1 cellular context compared by ENCODE assay signal in the genomic region with DNA sequence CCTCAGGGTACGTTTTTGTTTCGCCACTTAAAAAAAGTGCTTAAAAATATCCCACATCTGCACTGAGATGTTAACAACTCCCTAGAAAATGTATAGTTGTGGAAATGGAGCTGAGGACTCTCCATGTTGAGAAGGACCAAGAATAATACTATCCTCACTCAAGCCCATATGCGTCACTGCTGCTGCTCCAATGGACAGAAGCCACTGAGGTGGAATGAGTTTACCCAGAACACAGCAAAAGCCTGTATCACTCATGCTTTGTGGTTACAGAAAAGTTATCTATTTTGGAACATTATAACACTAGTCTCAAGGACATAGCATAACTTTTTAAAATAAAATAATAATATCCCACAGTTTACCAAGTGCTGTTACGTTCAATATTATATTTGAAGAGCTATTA.
TF ChIP-seq lines count a peak whose summit lies in the region.

No MANE protein-coding gene starts in this region.

TF ChIP-seq in HCT116, 20 proteins besides CTCF, POLR2A, EP300 and RAD21 (continued from another document):
- TF ChIP-seq, protein P1, sequence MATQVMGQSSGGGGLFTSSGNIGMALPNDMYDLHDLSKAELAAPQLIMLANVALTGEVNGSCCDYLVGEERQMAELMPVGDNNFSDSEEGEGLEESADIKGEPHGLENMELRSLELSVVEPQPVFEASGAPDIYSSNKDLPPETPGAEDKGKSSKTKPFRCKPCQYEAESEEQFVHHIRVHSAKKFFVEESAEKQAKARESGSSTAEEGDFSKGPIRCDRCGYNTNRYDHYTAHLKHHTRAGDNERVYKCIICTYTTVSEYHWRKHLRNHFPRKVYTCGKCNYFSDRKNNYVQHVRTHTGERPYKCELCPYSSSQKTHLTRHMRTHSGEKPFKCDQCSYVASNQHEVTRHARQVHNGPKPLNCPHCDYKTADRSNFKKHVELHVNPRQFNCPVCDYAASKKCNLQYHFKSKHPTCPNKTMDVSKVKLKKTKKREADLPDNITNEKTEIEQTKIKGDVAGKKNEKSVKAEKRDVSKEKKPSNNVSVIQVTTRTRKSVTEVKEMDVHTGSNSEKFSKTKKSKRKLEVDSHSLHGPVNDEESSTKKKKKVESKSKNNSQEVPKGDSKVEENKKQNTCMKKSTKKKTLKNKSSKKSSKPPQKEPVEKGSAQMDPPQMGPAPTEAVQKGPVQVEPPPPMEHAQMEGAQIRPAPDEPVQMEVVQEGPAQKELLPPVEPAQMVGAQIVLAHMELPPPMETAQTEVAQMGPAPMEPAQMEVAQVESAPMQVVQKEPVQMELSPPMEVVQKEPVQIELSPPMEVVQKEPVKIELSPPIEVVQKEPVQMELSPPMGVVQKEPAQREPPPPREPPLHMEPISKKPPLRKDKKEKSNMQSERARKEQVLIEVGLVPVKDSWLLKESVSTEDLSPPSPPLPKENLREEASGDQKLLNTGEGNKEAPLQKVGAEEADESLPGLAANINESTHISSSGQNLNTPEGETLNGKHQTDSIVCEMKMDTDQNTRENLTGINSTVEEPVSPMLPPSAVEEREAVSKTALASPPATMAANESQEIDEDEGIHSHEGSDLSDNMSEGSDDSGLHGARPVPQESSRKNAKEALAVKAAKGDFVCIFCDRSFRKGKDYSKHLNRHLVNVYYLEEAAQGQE (IDR thresholded peaks at IDR 0.05; ENCODE audit: low read depth) = no peak
- TF ChIP-seq ELF1 (IDR thresholded peaks at IDR 0.05; ENCODE audit: borderline replicate concordance, low read depth) (no peak), SIN3A (IDR thresholded peaks at IDR 0.05; ENCODE audit: low read depth) (no peak), FOSL1 (IDR thresholded peaks at IDR 0.05; ENCODE audit: low read depth) (no peak), SRF (IDR thresholded peaks at IDR 0.05; ENCODE audit: low read depth) (no peak), POLR2AphosphoS5 (IDR thresholded peaks at IDR 0.05; ENCODE audit: low read depth, low read length) (no peak), CBX3 (IDR thresholded peaks at IDR 0.05; ENCODE audit: low read depth) (no peak), ZNF274 (IDR thresholded peaks at IDR 0.05; ENCODE audit: low read depth, low read length) (no peak), JUND (IDR thresholded peaks at IDR 0.05) (no peak), YY1 (IDR thresholded peaks at IDR 0.05; ENCODE audit: extremely low read depth, insufficient replicate concordance, low read depth, low read length) (no peak)
- TF ChIP-seq, protein P2, sequence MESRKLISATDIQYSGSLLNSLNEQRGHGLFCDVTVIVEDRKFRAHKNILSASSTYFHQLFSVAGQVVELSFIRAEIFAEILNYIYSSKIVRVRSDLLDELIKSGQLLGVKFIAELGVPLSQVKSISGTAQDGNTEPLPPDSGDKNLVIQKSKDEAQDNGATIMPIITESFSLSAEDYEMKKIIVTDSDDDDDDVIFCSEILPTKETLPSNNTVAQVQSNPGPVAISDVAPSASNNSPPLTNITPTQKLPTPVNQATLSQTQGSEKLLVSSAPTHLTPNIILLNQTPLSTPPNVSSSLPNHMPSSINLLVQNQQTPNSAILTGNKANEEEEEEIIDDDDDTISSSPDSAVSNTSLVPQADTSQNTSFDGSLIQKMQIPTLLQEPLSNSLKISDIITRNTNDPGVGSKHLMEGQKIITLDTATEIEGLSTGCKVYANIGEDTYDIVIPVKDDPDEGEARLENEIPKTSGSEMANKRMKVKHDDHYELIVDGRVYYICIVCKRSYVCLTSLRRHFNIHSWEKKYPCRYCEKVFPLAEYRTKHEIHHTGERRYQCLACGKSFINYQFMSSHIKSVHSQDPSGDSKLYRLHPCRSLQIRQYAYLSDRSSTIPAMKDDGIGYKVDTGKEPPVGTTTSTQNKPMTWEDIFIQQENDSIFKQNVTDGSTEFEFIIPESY (IDR thresholded peaks at IDR 0.05; ENCODE audit: extremely low read depth, insufficient replicate concordance, low read length) = no peak
